In genomic region chr16:13390093-13390985, GRCh38 we compare ENCODE assay signal across 11 cellular contexts.
A peak's percentile ranks its signal among the peaks of the same experiment; 100 is the strongest.
DNase-seq lines count a peak whose midpoint lies in the region; ATAC-seq, FAIRE-seq and TF ChIP-seq lines count a peak whose summit lies in the region.
"Had no signal": no experiment of that assay in that cellular context is flagged by ENCODE, and none has a peak within 500 bp of the region (broad histone marks: within the 10 kb centered on the region; RNA-seq: fewer than 3 reads in every experiment).

No MANE protein-coding gene starts in this region.

- H3K27me3 ChIP-seq in GM12878 (replicated peaks in 1 of 2; ENCODE audit: control insufficient read depth in 2 of 2, insufficient read depth in 2 of 2, low read length in 1 of 2) (no peaks in the 10 kb centered on the region), transverse colon (no peaks in the 10 kb centered on the region)

- CTCF ChIA-PET in GM12878 (lab: Yijun Ruan, JAX): interaction anchor here (0.6 to 2.9 kb wide), 7 partner anchors 45 to 529 kb away, joined by 3 to 26 read pairs (median 3); partner anchors contain the start of gene ERCC4

- peak overlapping the region; percentile 61 for H2AFZ ChIP-seq in GM12878 (ENCODE audit: control insufficient read depth, low read depth, low read length)

- peak overlapping the region; percentile 70 for H3K4me2 ChIP-seq in GM12878 (ENCODE audit: control insufficient read depth, insufficient read depth)

- no peaks in the 10 kb centered on the region for H4K20me1 ChIP-seq in GM12878 (ENCODE audit: control insufficient read depth, insufficient read depth)

- peaks cover 24% of the 10 kb centered on the region for H3K9me3 Mint-ChIP-seq in activated T-cell treated with anti-CD3 and anti-CD28 coated beads, Interleukin-2, amount 50 U/mL, for 4 hours

- H3K9me3 ChIP-seq in GM12878 (replicated peaks; ENCODE audit: control insufficient read depth, insufficient read depth, low read length) (no peaks in the 10 kb centered on the region; the same call in 1 of the 3 replicates), transverse colon (peaks cover 5 to 10% of the 10 kb centered on the region in 2 donors)

- 7% methylated on average over 7 of the region's 7 CpGs for WGBS in GM12878 (ENCODE audit: insufficient coverage, insufficient replicate concordance, low lambda C conversion rate, missing lambda C conversion rate)
- 65 to 72% methylated on average over 7 of the region's 7 CpGs for WGBS in transverse colon (ENCODE audit: low coverage in 1 of 2), 2 donors

- peak; percentile 13; the same call in 1 of the 2 replicates for TF ChIP-seq RAD21 in GM12878 (IDR thresholded peaks at IDR 0.05; ENCODE audit: insufficient read depth, low read depth, low read length)

- POLR2A ChIA-PET in GM12878 (lab: Charles Lee): interaction anchor here (1.0 kb wide), 1 partner anchor 13 kb away, joined by 4 read pairs; no protein-coding TSS in a partner anchor

- ATAC-seq in GM18498 (IDR thresholded peaks at IDR 0.05; ENCODE audit: unreplicated experiment): peak; percentile 76
- peak; percentile 68 for ATAC-seq in GM21528 (IDR thresholded peaks at IDR 0.05; ENCODE audit: low FRiP score, unreplicated experiment)
- peak; percentile 64 for ATAC-seq in HG03460 (IDR thresholded peaks at IDR 0.05; ENCODE audit: unreplicated experiment)
- ATAC-seq in GM12878: peak; percentile 84
- ATAC-seq in activated T-cell treated with anti-CD3 and anti-CD28 coated beads, Interleukin-2, amount 50 U/mL, for 4 hours: no peak

- no peaks in the 10 kb centered on the region for H3K27me3 Mint-ChIP-seq in activated T-cell treated with anti-CD3 and anti-CD28 coated beads, Interleukin-2, amount 50 U/mL, for 4 hours (ENCODE audit: low read depth)

- TSS peak; percentile 94 for BruUV-seq in GM12878 (replicated peaks; lab: Mats Ljungman, UMichigan)

- H3K36me3 Mint-ChIP-seq in activated T-cell treated with anti-CD3 and anti-CD28 coated beads, Interleukin-2, amount 50 U/mL, for 4 hours (ENCODE audit: insufficient read depth): no peaks in the 10 kb centered on the region

- in situ Hi-C loops in GM12878 (cut with MboI): no loop called here
- in situ Hi-C loops in transverse colon (cut with MboI; ENCODE audit: low pct_ligation_motif_present in 1 of 4, low pct_unique_long_range_greater_than_20kb in 1 of 4, low sequenced_read_pairs in 3 of 4): no loop called here

- FAIRE-seq in GM12878 (lab: Jason Lieb, UNC): peak; percentile 89
- FAIRE-seq: colon had no signal

- DNase-seq in GM12878 (ENCODE audit: low read depth, low spot score) (peak; percentile 88), C1 segment of cervical spinal cord (lab: John Stamatoyannopoulos, UW) (no peak), transverse colon (no peak)
- no peak for DNase-seq in activated T-cell treated with anti-CD3 and anti-CD28 coated beads, Interleukin-2, amount 50 U/mL, for 4 hours
- no peak for DNase-seq in activated CD8-positive, alpha-beta memory T cell treated with anti-CD3 and anti-CD28 coated beads, Interleukin-2, amount 50 U/mL, for 48 hours
- DNase-seq: SHP77 treated with DMSO at 0.1 percent for 48 hours, trophoblast cell had no signal

- SMC1A ChIA-PET in GM12878 (lab: Charles Lee; ENCODE audit: uncharacterized antibody, unreplicated experiment): interaction anchor here (0.7 to 5.7 kb wide), 17 partner anchors 11 to 492 kb away, joined by 3 to 40 read pairs (median 4); no protein-coding TSS in a partner anchor

- TF ChIP-seq EP300 in GM12878 (IDR thresholded peaks at IDR 0.05; ENCODE audit: borderline replicate concordance in 1 of 2, control insufficient read depth in 1 of 2, low read depth in 2 of 2, low read length in 2 of 2) (peak; percentile 76 to 80; a peak in 2 of 4 replicates), transverse colon (IDR thresholded peaks at IDR 0.05; ENCODE audit: low read depth) (no peak)

- RAD21 ChIA-PET in GM12878 (lab: Charles Lee; ENCODE audit: unreplicated experiment): interaction anchor here (0.6 to 3.8 kb wide), 10 partner anchors 11 to 496 kb away, joined by 3 to 36 read pairs (median 4); no protein-coding TSS in a partner anchor

- TF ChIP-seq POLR2A in GM12878 (IDR thresholded peaks at IDR 0.05; ENCODE audit: low read depth, low read length) (peak; percentile 34; the same call in 1 of the 2 replicates), transverse colon (IDR thresholded peaks at IDR 0.05) (no peak)

- no peaks in the 10 kb centered on the region for H3K79me2 ChIP-seq in GM12878 (ENCODE audit: control insufficient read depth, insufficient read depth, low read length)

- TF ChIP-seq CTCF in GM12878 (IDR thresholded peaks at IDR 0.05 in 2 of 3, conservative IDR thresholded peaks at IDR 0.05 in 1 of 3; ENCODE audit: control insufficient read depth in 2 of 3, extremely low read depth in 1 of 3, insufficient read depth in 1 of 3, low read depth in 3 of 3, low read length in 3 of 3) (no peak), transverse colon (IDR thresholded peaks at IDR 0.05) (no peak)

- no peaks in the 10 kb centered on the region for H3K4me1 Mint-ChIP-seq in activated T-cell treated with anti-CD3 and anti-CD28 coated beads, Interleukin-2, amount 50 U/mL, for 4 hours (ENCODE audit: low read depth)

- intact Hi-C loops in GM12878 (cut with micrococcal nuclease; ENCODE audit: unreplicated experiment): loop anchor here (1.0 to 2.0 kb wide), 2 partner anchors 47 to 162 kb away; no protein-coding TSS in a partner anchor
- intact Hi-C loops in transverse colon (cut with DNase I; ENCODE audit: low total_unique reads): no loop called here

- H3K27ac ChIP-seq in GM12878 (ENCODE audit: control insufficient read depth, insufficient read depth) (peak overlapping the region; percentile 90), transverse colon (no peak overlapping the region)

- H3K9ac ChIP-seq in GM12878 (ENCODE audit: control insufficient read depth, insufficient read depth, low read length): peak overlapping the region; percentile 59

- H3K36me3 ChIP-seq in GM12878 (ENCODE audit: control insufficient read depth in 2 of 2, insufficient read depth in 2 of 2, low read length in 1 of 2): no peaks in the 10 kb centered on the region
- H3K36me3 ChIP-seq in transverse colon: no peaks in the 10 kb centered on the region

- 0 out of 2 replicates have a peak overlapping the region, but pooled peaks have one; percentile 25 for H3K4me3 ChIP-seq in GM12878
- no peak overlapping the region for H3K4me3 ChIP-seq in transverse colon

- no peak overlapping the region for H3K4me3 Mint-ChIP-seq in activated T-cell treated with anti-CD3 and anti-CD28 coated beads, Interleukin-2, amount 50 U/mL, for 4 hours

- H3K4me1 ChIP-seq in GM12878 (ENCODE audit: control insufficient read depth, insufficient read depth, low read length): peaks cover 28% of the 10 kb centered on the region
- H3K4me1 ChIP-seq in transverse colon: no peaks in the 10 kb centered on the region

TF ChIP-seq in GM12878, 131 proteins besides CTCF, POLR2A, EP300 and RAD21 (continues in another document):
- TF ChIP-seq ZNF687 (IDR thresholded peaks at IDR 0.05): peak; percentile 72
- TF ChIP-seq SREBF1 (IDR thresholded peaks at IDR 0.05; ENCODE audit: low read length): peak; percentile 19; the same call in 1 of the 2 replicates
- no peak for TF ChIP-seq GABPA (IDR thresholded peaks at IDR 0.05; ENCODE audit: low read depth)
- TF ChIP-seq ATF2 (IDR thresholded peaks at IDR 0.05; ENCODE audit: low read length): peak; percentile 82
- no peak; the same call in none of the 2 replicates for TF ChIP-seq ZNF217 (IDR thresholded peaks at IDR 0.05)
- no peak for TF ChIP-seq TAF1 (IDR thresholded peaks at IDR 0.05; ENCODE audit: borderline replicate concordance, low read depth, low read length)
- peak; percentile 25; the same call in 1 of the 2 replicates for TF ChIP-seq TCF7 (IDR thresholded peaks at IDR 0.05; ENCODE audit: borderline replicate concordance)
- TF ChIP-seq ZNF384 (IDR thresholded peaks at IDR 0.05; ENCODE audit: borderline replicate concordance, low read depth, low read length): peak; percentile 96
- no peak for TF ChIP-seq ZSCAN29 (IDR thresholded peaks at IDR 0.05)

Comparison
In these comparisons a context has a peak if more than half of its experiments do, and no peak if none do; other contexts are left out.
1. ATAC-seq: peak in GM18498 (single experiment), GM21528 (single experiment), HG03460 (single experiment) and GM12878 (single experiment); none in activated T-cell treated with anti-CD3 and anti-CD28 coated beads, Interleukin-2, amount 50 U/mL, for 4 hours (0 of 2).